ENCODE assay signal across 22 cellular contexts in genomic region chr7:135286876-135287275, GRCh38. TPM values are rescaled to one million over a fixed set of nuclear protein-coding genes. Genes with fewer than 3 reads are reported as not detected.
A peak's percentile ranks its signal among the peaks of the same experiment; 100 is the strongest.
DNase-seq lines count a peak whose midpoint lies in the region; ATAC-seq, FAIRE-seq and TF ChIP-seq lines count a peak whose summit lies in the region.
"Had no signal": no experiment of that assay in that cellular context is flagged by ENCODE, and none has a peak within 500 bp of the region (broad histone marks: within the 10 kb centered on the region; RNA-seq: fewer than 3 reads in every experiment).

No MANE protein-coding gene starts in this region.

- TF ChIP-seq CTCF in K562 (IDR thresholded peaks at IDR 0.05 in 2 of 3, conservative IDR thresholded peaks at IDR 0.05 in 1 of 3; ENCODE audit: insufficient read depth in 2 of 3, low read depth in 1 of 3, low read length in 3 of 3): no peak
- TF ChIP-seq CTCF in endodermal cell (conservative IDR thresholded peaks at IDR 0.05): no peak
- TF ChIP-seq CTCF in sigmoid colon (IDR thresholded peaks at IDR 0.05): no peak
- TF ChIP-seq CTCF in upper lobe of right lung (IDR thresholded peaks at IDR 0.05): no peak

- CTCF ChIA-PET in K562 (lab: Yijun Ruan, JAX; ENCODE audit: low intra/inter-chr PET ratio): no interaction called here

- ATAC-seq in K562 (peak; percentile 19; the same call in 2 of the 3 replicates), upper lobe of right lung (peak; percentile 35), GM18867 (IDR thresholded peaks at IDR 0.05; ENCODE audit: unreplicated experiment) (no peak)
- ATAC-seq: GM23338, HCT116 had no signal

- no peak overlapping the region for H2AFZ ChIP-seq in K562 (ENCODE audit: low read depth, low read length)
- H2AFZ ChIP-seq: GM23338 had no signal

- H3K4me1 Mint-ChIP-seq in endodermal cell: no peaks in the 10 kb centered on the region
- H3K4me1 Mint-ChIP-seq: GM23338, H9 had no signal

- POLR2A ChIA-PET in K562 (lab: Yijun Ruan, JAX): no interaction called here

- TF ChIP-seq EP300 in K562 (IDR thresholded peaks at IDR 0.05; ENCODE audit: low read length) (no peak), sigmoid colon (IDR thresholded peaks at IDR 0.05) (no peak)

- no peaks in the 10 kb centered on the region for H3K36me3 ChIP-seq in K562 (ENCODE audit: control insufficient read depth, insufficient read depth, low read length)
- no peaks in the 10 kb centered on the region for H3K36me3 ChIP-seq in endodermal cell (ENCODE audit: control insufficient read depth, insufficient read depth, low read length)
- H3K36me3 ChIP-seq in sigmoid colon: no peaks in the 10 kb centered on the region
- no peaks in the 10 kb centered on the region for H3K36me3 ChIP-seq in upper lobe of right lung

- DNase-seq in K562 (ENCODE audit: extremely low read depth in 1 of 4, low spot score in 3 of 4) (no peak), endodermal cell (peak; percentile 10), sigmoid colon (peak; percentile 21), upper lobe of right lung (no peak)
- DNase-seq in activated CD4-positive, alpha-beta T cell treated with anti-CD3 and anti-CD28 coated beads for 48 hours: no peak
- DNase-seq: C1 segment of cervical spinal cord; Calu3; CD4-positive, alpha-beta memory T cell; COR-L47; DMS53; DND-41; H9 had no signal

- H3K4me1 ChIP-seq in K562 (replicated peaks in 1 of 2; ENCODE audit: control insufficient read depth in 2 of 2, insufficient read depth in 2 of 2, low read length in 2 of 2) (no peaks in the 10 kb centered on the region), endodermal cell (ENCODE audit: control insufficient read depth, insufficient read depth, low read length) (no peaks in the 10 kb centered on the region), sigmoid colon (peaks cover 0 to 2% (median 2%) of the 10 kb centered on the region in 4 donors), upper lobe of right lung (no peaks in the 10 kb centered on the region)

- H3K9ac ChIP-seq in K562 (ENCODE audit: insufficient read depth in 1 of 2, low read depth in 2 of 2, low read length in 2 of 2) (no peak overlapping the region), endodermal cell (ENCODE audit: extremely low read depth, low read length, poor library complexity, severe bottlenecking) (no peak overlapping the region)

- no peaks in the 10 kb centered on the region for H3K27me3 Mint-ChIP-seq in endodermal cell (ENCODE audit: insufficient read depth)
- H3K27me3 Mint-ChIP-seq: CD4-positive, alpha-beta memory T cell had no signal

- H3K9me3 Mint-ChIP-seq in endodermal cell: no peaks in the 10 kb centered on the region
- H3K9me3 Mint-ChIP-seq: CD4-positive, alpha-beta memory T cell; H9 had no signal

- H3K9me1 ChIP-seq in K562 (ENCODE audit: control insufficient read depth, insufficient read depth, low read length): no peaks in the 10 kb centered on the region

- no peak for FAIRE-seq in K562 (lab: Jason Lieb, UNC)
- FAIRE-seq: G401.6, GM12892, GM19239 had no signal

- in situ Hi-C loops in K562 (cut with MboI): loop anchor here (10.0 kb wide), 1 partner anchor 358 kb away; no protein-coding TSS in a partner anchor

- BruUV-seq in K562 (replicated peaks; lab: Mats Ljungman, UMichigan): no TSS peak

- WGBS in K562 (ENCODE audit: insufficient coverage, low coverage, missing lambda C conversion rate): 1% methylated on average over 4 of the region's 4 CpGs
- whole genome bisulfite sequencing in endodermal cell (ENCODE audit: insufficient coverage in 1 of 2, insufficient read length in 1 of 2), 2 experiments: 91% methylated on average over 4 of the region's 4 CpGs; no CpG with 5 or more reads in 1 of the 2 experiments
- 84 to 92% methylated on average over 4 of the region's 4 CpGs for WGBS in sigmoid colon, 2 donors

- no peaks in the 10 kb centered on the region for H3K36me3 Mint-ChIP-seq in endodermal cell (ENCODE audit: low read depth)
- H3K36me3 Mint-ChIP-seq: CD4-positive, alpha-beta memory T cell had no signal

- intact Hi-C loops in K562 (cut with micrococcal nuclease): no loop called here
- intact Hi-C loops in sigmoid colon (cut with DNase I): no loop called here
- intact Hi-C loops in upper lobe of right lung (cut with DNase I): no loop called here

- H3K9me3 ChIP-seq in K562 (replicated peaks; ENCODE audit: control insufficient read depth, insufficient read depth, low read depth, low read length) (no peaks in the 10 kb centered on the region), endodermal cell (ENCODE audit: control insufficient read depth, low read length) (no peaks in the 10 kb centered on the region), sigmoid colon (no peaks in the 10 kb centered on the region), upper lobe of right lung (no peaks in the 10 kb centered on the region)

- H3K27ac ChIP-seq in K562 (ENCODE audit: extremely low read depth, low read depth, low read length) (no peak overlapping the region), endodermal cell (ENCODE audit: low read depth, low read length) (no peak overlapping the region), sigmoid colon (no peak overlapping the region), upper lobe of right lung (no peak overlapping the region)

- no peak for TF ChIP-seq RAD21 in K562 (CRISPR knock-in tag; conservative IDR thresholded peaks at IDR 0.05 in 1 of 2, IDR thresholded peaks at IDR 0.05 in 1 of 2)

- H3K4me2 ChIP-seq in K562 (ENCODE audit: insufficient read depth, low read length): no peak overlapping the region
- H3K4me2 ChIP-seq: GM23338 had no signal

- no peak for TF ChIP-seq POLR2A in K562 (conservative IDR thresholded peaks at IDR 0.05)
- TF ChIP-seq POLR2A in sigmoid colon (IDR thresholded peaks at IDR 0.05): no peak

- no peak overlapping the region for H3K4me3 Mint-ChIP-seq in endodermal cell
- H3K4me3 Mint-ChIP-seq: CD4-positive, alpha-beta memory T cell; GM23338; H9 had no signal

- H3K4me3 ChIP-seq in K562 (no peak overlapping the region), endodermal cell (ENCODE audit: low read length) (no peak overlapping the region), sigmoid colon (no peak overlapping the region), upper lobe of right lung (no peak overlapping the region)
- H3K4me3 ChIP-seq: GM23338 had no signal

- H3K27me3 ChIP-seq in K562 (ENCODE audit: control insufficient read depth in 2 of 2, insufficient read depth in 2 of 2, low read length in 2 of 2) (peaks cover 27 to 48% of the 10 kb centered on the region in 2 experiments), endodermal cell (ENCODE audit: control insufficient read depth, insufficient read depth, low read length, poor library complexity, severe bottlenecking) (no peaks in the 10 kb centered on the region), sigmoid colon (no peaks in the 10 kb centered on the region), upper lobe of right lung (no peaks in the 10 kb centered on the region)

- no peak overlapping the region for H3K27ac Mint-ChIP-seq in endodermal cell
- H3K27ac Mint-ChIP-seq: CD4-positive, alpha-beta memory T cell; GM23338; H9 had no signal

- no peaks in the 10 kb centered on the region for H3K79me2 ChIP-seq in K562 (ENCODE audit: control insufficient read depth, insufficient read depth, low read length)

- H4K20me1 ChIP-seq in K562 (replicated peaks; ENCODE audit: control insufficient read depth, insufficient read depth, low read length): no peaks in the 10 kb centered on the region

TF ChIP-seq in K562, 482 proteins besides CTCF, POLR2A, EP300 and RAD21 (continues in another document):
- TF ChIP-seq CREM (IDR thresholded peaks at IDR 0.05; ENCODE audit: low read depth) (no peak), ZNF280B (CRISPR knock-in tag; IDR thresholded peaks at IDR 0.05) (no peak), MTA2 (IDR thresholded peaks at IDR 0.05; ENCODE audit: low read depth) (no peak), JUNB (CRISPR knock-in tag; conservative IDR thresholded peaks at IDR 0.05) (no peak), CTBP1 (IDR thresholded peaks at IDR 0.05; ENCODE audit: borderline replicate concordance) (no peak)

RNA-seq across cellular contexts. Expression of gene STRA8, which starts 53.2 kb away (rescaled TPM):
- total RNA-seq in K562 (2011; cell fraction: chromatin; rRNA removed; ENCODE audit: low replicate concordance): not detected in 2 replicates
- not detected in 2 replicates for total RNA-seq in K562 (2011; cell fraction: nucleolus; rRNA removed)
- total RNA-seq in K562 (2011; cell fraction: nucleoplasm; rRNA removed): not detected in 2 replicates
- total RNA-seq in K562 (2014; rRNA removed) (not detected in 2 replicates), K562 (2014; rRNA removed; fragmentation: Illumina TruSeq; extraction: Trizol) (not detected in 2 replicates), K562 (2015; rRNA removed; fragmentation: Illumina TruSeq; extraction: Trizol) (not detected in 2 replicates), K562 (2021) (not detected in 2 replicates), endodermal cell (not detected), sigmoid colon (not detected), upper lobe of right lung (not detected)
- polyA plus RNA-seq in K562 (2011; rRNA removed) (not detected in 2 replicates), K562 (2014; fragmentation: Illumina TruSeq; extraction: Trizol) (not detected in 2 replicates), K562 (2014; fragmentation: Nextera tagmentation; extraction: Ambion mirVana) (not detected), K562 (2014; rRNA removed) (not detected in 2 replicates), sigmoid colon (not detected)
- polyA plus RNA-seq in K562 (2011; cell fraction: cytosol; rRNA removed): not detected in 2 replicates
- polyA plus RNA-seq in K562 (2011; cell fraction: nucleus; rRNA removed): not detected in 2 replicates
- polyA plus RNA-seq in K562 (2012): not detected in 2 replicates
- not detected in 2 replicates for polyA minus RNA-seq in K562 (2011; rRNA and poly(A)+ RNA removed)
- not detected in 2 replicates for polyA minus RNA-seq in K562 (2011; cell fraction: cytosol; rRNA and poly(A)+ RNA removed)
- not detected in 2 replicates for polyA minus RNA-seq in K562 (2011; cell fraction: nucleus; rRNA and poly(A)+ RNA removed)
- polyA plus RNA-seq in endodermal cell (2013, experiment 1 of 2): not detected
- not detected for polyA plus RNA-seq in endodermal cell (2013, experiment 2 of 2)
- total RNA-seq: A172; A673; Calu3; CD4-positive, alpha-beta memory T cell; GM23338; H4; H9 had no signal
- polyA plus RNA-seq: BJ; CD4-positive, alpha-beta memory T cell; GM23338 had no signal

Comparison
In these comparisons a context has a peak if more than half of its experiments do, and no peak if none do; other contexts are left out.
1. DNase-seq: peak in endodermal cell (single experiment) and sigmoid colon (single experiment); none in K562 (0 of 4), upper lobe of right lung (single experiment) and activated CD4-positive, alpha-beta T cell treated with anti-CD3 and anti-CD28 coated beads for 48 hours (single experiment).